12 cellular contexts compared by ENCODE assay signal in the genomic region with DNA sequence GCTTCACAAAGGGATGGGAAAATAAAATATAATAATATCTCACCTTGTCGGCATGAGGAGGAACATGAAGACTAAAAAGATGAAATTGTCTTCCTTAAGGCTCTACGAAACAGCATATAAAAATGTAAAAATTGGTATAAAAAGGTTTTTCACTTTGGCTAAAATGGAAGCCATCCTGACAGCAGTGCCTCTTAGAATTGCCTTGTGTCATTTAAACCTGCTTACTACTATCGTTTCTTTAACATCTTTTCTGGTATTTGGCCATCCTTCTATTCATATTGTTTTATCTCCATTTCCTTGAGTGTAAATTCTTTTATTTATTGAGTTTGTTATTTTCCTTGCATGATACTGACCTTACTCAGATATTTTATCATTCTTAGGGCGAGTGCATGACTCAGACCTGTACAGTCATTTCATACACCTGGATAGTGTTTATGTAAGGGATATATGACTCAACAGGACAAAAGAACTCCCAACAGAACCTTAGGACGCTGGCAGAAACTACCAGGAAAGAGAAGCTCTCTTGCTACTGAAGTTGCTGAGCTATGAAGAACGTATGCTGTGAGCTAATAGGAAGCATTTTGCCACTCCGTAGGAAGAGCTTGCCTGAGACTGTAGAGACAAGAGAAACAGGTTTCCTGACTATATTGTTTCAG. TPM values are rescaled to one million over a fixed set of nuclear protein-coding genes. Genes with fewer than 3 reads are reported as not detected.
DNase-seq lines count a peak whose midpoint lies in the region; ATAC-seq and TF ChIP-seq lines count a peak whose summit lies in the region.
"Had no signal": no experiment of that assay in that cellular context is flagged by ENCODE, and none has a peak within 500 bp of the region (broad histone marks: within the 10 kb centered on the region; RNA-seq: fewer than 3 reads in every experiment).

No MANE protein-coding gene starts in this region.

- DNase-seq in 8988T (peak; percentile 75), HS-27A (ENCODE audit: low read depth) (peak; percentile 38), body of pancreas (peak; percentile 49 to 80 (median 62)), left colon (peak in 1 of 2 donors; percentile 45), KG1 (lab: John Stamatoyannopoulos, UW) (no peak), NCI-H2227 treated with DMSO at 0.1 percent for 48 hours (lab: John Stamatoyannopoulos, UW) (no peak)
- DNase-seq in activated CD4-positive, alpha-beta T cell treated with anti-CD3 and anti-CD28 coated beads, Interleukin-2, amount 50 U/mL, for 4 hours, result no peak
- no peak for DNase-seq in activated CD8-positive, alpha-beta memory T cell treated with anti-CD3 and anti-CD28 coated beads for 24 hours
- DNase-seq: activated CD4-positive, alpha-beta memory T cell treated with anti-CD3 and anti-CD28 coated beads, Interleukin-2, amount 10 ng/mL, durations not matched to agents 7 days and 5 days; CD4-positive, CD25-positive, alpha-beta regulatory T cell; Karpas-422; left ventricle myocardium superior had no signal

- no peak overlapping the region for H3K4me3 ChIP-seq in body of pancreas

- intact Hi-C loops in body of pancreas (cut with DNase I), result no loop called here
- intact Hi-C loops in left colon (cut with DNase I, micrococcal nuclease), result no loop called here

- H3K9me3 ChIP-seq in body of pancreas, result no peaks in the 10 kb centered on the region

- peak overlapping the region; percentile 65 to 91 (median 82) for H3K27ac ChIP-seq in body of pancreas

- H3K36me3 ChIP-seq in body of pancreas (replicated peaks in 1 of 2; ENCODE audit: insufficient read depth in 1 of 2, low read depth in 2 of 2), result no peaks in the 10 kb centered on the region

- TF ChIP-seq POLR2A in body of pancreas (IDR thresholded peaks at IDR 0.05), result peak; percentile 21 to 84 (median 66)

- no peak for TF ChIP-seq CTCF in body of pancreas (IDR thresholded peaks at IDR 0.05)

- H3K27me3 ChIP-seq in body of pancreas, result no peaks in the 10 kb centered on the region

- peak; percentile 94 for ATAC-seq in body of pancreas
- peak; percentile 80 for ATAC-seq in left colon
- ATAC-seq: left ventricle myocardium superior had no signal

- 23 to 43% methylated on average over 7 of the region's 7 CpGs for WGBS in body of pancreas, 2 donors

- H3K4me1 ChIP-seq in body of pancreas, result peaks cover 26% of the 10 kb centered on the region

RNA-seq across cellular contexts. Expression of gene CDKN2AIP, which starts 5.8 kb away (rescaled TPM):
- 10 to 100 TPM; 10.9 to 20.4 TPM for total RNA-seq in body of pancreas
- 10 to 100 TPM; 13.7 to 23.1 TPM for total RNA-seq in left colon

Comparison
In these comparisons a context has a peak if more than half of its experiments do, and no peak if none do; other contexts are left out.
1. DNase-seq: peak in 8988T (single experiment), HS-27A (single experiment) and body of pancreas (4 of 4); none in KG1 (single experiment), activated CD4-positive, alpha-beta T cell treated with anti-CD3 and anti-CD28 coated beads, Interleukin-2, amount 50 U/mL, for 4 hours (0 of 2), activated CD8-positive, alpha-beta memory T cell treated with anti-CD3 and anti-CD28 coated beads for 24 hours (single experiment) and NCI-H2227 treated with DMSO at 0.1 percent for 48 hours (single experiment).